1 cellular context compared by ENCODE assay signal in the genomic region with DNA sequence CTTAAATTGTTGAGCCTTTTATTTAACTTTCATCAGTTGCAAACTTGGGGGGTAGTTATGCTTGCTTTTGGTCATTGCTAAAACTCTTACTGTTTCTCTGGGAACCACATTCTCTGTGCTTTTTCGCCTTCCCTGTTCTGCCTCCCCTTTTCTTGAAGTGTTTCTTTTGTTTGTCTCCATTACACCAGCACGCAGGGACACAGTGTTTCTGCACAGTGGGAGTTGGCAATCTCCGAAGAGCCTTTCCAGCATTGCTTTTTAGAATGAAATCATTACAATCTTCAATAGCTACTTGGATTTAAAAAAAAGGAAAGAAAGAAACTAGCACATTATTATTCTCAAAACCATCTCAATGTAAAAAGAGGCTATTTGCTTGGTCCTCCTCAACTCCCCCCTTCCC.
TF ChIP-seq lines count a peak whose summit lies in the region.

No MANE protein-coding gene starts in this region.

TF ChIP-seq in WTC11, 78 proteins besides CTCF, POLR2A, EP300 and RAD21 (continued from another document):
- TF ChIP-seq, protein P1, sequence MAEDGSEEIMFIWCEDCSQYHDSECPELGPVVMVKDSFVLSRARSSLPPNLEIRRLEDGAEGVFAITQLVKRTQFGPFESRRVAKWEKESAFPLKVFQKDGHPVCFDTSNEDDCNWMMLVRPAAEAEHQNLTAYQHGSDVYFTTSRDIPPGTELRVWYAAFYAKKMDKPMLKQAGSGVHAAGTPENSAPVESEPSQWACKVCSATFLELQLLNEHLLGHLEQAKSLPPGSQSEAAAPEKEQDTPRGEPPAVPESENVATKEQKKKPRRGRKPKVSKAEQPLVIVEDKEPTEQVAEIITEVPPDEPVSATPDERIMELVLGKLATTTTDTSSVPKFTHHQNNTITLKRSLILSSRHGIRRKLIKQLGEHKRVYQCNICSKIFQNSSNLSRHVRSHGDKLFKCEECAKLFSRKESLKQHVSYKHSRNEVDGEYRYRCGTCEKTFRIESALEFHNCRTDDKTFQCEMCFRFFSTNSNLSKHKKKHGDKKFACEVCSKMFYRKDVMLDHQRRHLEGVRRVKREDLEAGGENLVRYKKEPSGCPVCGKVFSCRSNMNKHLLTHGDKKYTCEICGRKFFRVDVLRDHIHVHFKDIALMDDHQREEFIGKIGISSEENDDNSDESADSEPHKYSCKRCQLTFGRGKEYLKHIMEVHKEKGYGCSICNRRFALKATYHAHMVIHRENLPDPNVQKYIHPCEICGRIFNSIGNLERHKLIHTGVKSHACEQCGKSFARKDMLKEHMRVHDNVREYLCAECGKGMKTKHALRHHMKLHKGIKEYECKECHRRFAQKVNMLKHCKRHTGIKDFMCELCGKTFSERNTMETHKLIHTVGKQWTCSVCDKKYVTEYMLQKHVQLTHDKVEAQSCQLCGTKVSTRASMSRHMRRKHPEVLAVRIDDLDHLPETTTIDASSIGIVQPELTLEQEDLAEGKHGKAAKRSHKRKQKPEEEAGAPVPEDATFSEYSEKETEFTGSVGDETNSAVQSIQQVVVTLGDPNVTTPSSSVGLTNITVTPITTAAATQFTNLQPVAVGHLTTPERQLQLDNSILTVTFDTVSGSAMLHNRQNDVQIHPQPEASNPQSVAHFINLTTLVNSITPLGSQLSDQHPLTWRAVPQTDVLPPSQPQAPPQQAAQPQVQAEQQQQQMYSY (CRISPR knock-in tag; IDR thresholded peaks at IDR 0.05), result no peak
- TF ChIP-seq, protein P2, sequence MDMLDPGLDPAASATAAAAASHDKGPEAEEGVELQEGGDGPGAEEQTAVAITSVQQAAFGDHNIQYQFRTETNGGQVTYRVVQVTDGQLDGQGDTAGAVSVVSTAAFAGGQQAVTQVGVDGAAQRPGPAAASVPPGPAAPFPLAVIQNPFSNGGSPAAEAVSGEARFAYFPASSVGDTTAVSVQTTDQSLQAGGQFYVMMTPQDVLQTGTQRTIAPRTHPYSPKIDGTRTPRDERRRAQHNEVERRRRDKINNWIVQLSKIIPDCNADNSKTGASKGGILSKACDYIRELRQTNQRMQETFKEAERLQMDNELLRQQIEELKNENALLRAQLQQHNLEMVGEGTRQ (CRISPR knock-in tag; IDR thresholded peaks at IDR 0.05), result no peak
- no peak for TF ChIP-seq RELA (CRISPR knock-in tag; IDR thresholded peaks at IDR 0.05; ENCODE audit: borderline replicate concordance)
- TF ChIP-seq ZNF423 (CRISPR knock-in tag; IDR thresholded peaks at IDR 0.05), result no peak
- TF ChIP-seq OVOL2 (CRISPR knock-in tag; IDR thresholded peaks at IDR 0.05; ENCODE audit: borderline replicate concordance), result no peak
